Comparison of ENCODE assay signal across 1 cellular context in the genomic region with DNA sequence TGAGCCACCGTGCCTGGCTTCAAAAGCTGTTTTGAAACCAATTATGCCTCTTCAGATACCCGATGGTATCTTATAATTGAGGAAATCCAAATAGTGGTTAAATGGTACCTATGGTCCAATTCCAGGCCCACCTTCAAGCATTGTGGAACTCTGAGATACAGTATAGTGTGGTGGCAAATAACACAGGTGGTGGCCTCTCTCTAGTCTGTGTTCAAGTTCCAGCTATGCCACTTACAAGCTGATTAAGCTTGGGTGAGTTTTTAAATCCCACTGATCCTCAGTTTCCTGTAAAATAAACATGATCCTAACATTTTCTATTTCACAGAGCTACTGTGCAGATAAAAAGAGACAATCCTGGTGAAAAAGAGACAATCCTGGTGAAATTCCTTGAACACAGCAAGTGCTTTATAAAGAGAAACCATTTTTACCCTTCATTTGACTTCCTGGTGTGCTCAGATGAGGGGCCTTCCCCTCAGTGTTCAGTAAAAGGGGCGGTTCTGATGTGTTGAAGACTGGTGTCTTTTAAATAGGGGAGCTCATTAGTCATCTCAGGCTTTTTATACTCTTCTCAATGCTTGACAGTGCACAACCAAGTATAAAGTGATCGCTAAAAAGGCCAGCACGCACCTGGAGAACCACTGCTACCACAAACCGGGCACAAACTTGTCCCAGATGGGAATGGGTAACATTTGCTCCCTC.
TF ChIP-seq lines count a peak whose summit lies in the region.

No MANE protein-coding gene starts in this region.

TF ChIP-seq in SK-N-SH, 30 proteins besides CTCF, POLR2A, EP300 and RAD21 (continued from another document):
- TF ChIP-seq, protein P1, sequence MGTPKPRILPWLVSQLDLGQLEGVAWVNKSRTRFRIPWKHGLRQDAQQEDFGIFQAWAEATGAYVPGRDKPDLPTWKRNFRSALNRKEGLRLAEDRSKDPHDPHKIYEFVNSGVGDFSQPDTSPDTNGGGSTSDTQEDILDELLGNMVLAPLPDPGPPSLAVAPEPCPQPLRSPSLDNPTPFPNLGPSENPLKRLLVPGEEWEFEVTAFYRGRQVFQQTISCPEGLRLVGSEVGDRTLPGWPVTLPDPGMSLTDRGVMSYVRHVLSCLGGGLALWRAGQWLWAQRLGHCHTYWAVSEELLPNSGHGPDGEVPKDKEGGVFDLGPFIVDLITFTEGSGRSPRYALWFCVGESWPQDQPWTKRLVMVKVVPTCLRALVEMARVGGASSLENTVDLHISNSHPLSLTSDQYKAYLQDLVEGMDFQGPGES (IDR thresholded peaks at IDR 0.05; ENCODE audit: low read depth, low read length): no peak
- no peak for TF ChIP-seq NRF1 (IDR thresholded peaks at IDR 0.05; ENCODE audit: low read depth, low read length)
- TF ChIP-seq SIN3A (IDR thresholded peaks at IDR 0.05; ENCODE audit: borderline replicate concordance, low read depth, low read length): no peak
- TF ChIP-seq GABPA (IDR thresholded peaks at IDR 0.05; ENCODE audit: low read depth): no peak
- TF ChIP-seq MEF2A (IDR thresholded peaks at IDR 0.05; ENCODE audit: borderline replicate concordance, low read depth): no peak
- TF ChIP-seq RFX5 (IDR thresholded peaks at IDR 0.05; ENCODE audit: low read length): no peak
- TF ChIP-seq, protein P2, sequence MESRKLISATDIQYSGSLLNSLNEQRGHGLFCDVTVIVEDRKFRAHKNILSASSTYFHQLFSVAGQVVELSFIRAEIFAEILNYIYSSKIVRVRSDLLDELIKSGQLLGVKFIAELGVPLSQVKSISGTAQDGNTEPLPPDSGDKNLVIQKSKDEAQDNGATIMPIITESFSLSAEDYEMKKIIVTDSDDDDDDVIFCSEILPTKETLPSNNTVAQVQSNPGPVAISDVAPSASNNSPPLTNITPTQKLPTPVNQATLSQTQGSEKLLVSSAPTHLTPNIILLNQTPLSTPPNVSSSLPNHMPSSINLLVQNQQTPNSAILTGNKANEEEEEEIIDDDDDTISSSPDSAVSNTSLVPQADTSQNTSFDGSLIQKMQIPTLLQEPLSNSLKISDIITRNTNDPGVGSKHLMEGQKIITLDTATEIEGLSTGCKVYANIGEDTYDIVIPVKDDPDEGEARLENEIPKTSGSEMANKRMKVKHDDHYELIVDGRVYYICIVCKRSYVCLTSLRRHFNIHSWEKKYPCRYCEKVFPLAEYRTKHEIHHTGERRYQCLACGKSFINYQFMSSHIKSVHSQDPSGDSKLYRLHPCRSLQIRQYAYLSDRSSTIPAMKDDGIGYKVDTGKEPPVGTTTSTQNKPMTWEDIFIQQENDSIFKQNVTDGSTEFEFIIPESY (IDR thresholded peaks at IDR 0.05; ENCODE audit: borderline replicate concordance, low read depth): no peak
- TF ChIP-seq, protein P3, sequence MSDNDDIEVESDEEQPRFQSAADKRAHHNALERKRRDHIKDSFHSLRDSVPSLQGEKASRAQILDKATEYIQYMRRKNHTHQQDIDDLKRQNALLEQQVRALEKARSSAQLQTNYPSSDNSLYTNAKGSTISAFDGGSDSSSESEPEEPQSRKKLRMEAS (IDR thresholded peaks at IDR 0.05; ENCODE audit: low read depth): no peak
- no peak for TF ChIP-seq MXI1 (IDR thresholded peaks at IDR 0.05; ENCODE audit: low read depth, low read length)
- no peak for TF ChIP-seq GATA2 (CRISPR knock-in tag; IDR thresholded peaks at IDR 0.05)
